In the genomic region with DNA sequence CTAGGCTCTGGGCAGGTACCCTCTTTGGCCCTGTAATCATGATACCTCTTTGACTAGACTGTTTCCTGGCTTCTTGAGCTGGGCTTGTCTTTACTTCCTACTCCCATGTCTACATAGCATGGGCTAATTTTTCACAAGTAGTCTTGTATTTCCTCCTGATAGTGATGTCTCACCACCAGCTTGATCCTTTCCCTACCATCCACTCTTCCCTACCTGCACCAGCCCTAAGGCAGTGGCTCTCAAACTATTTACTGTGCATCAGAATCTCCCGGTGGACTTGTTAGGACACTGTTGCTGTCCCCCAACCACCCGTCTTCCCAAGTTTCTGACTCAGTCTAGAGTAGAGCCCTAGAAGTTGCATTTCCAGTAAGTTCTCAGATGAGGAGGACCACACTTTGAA, we compare ENCODE assay signal across 1 cellular context.
TF ChIP-seq lines count a peak whose summit lies in the region.

No MANE protein-coding gene starts in this region.

TF ChIP-seq in A549, 52 proteins besides CTCF, POLR2A, EP300 and RAD21 (continued from another document):
- TF ChIP-seq BCL3 (IDR thresholded peaks at IDR 0.05) = no peak
- TF ChIP-seq, protein P1, sequence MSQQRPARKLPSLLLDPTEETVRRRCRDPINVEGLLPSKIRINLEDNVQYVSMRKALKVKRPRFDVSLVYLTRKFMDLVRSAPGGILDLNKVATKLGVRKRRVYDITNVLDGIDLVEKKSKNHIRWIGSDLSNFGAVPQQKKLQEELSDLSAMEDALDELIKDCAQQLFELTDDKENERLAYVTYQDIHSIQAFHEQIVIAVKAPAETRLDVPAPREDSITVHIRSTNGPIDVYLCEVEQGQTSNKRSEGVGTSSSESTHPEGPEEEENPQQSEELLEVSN (IDR thresholded peaks at IDR 0.05; ENCODE audit: borderline replicate concordance, low read depth) = no peak
- no peak for TF ChIP-seq FOSL2 (IDR thresholded peaks at IDR 0.05)
- no peak for TF ChIP-seq FOSL2 (CRISPR knock-in tag; IDR thresholded peaks at IDR 0.05)
- TF ChIP-seq KDM5A (IDR thresholded peaks at IDR 0.05) = no peak
- TF ChIP-seq ZNF302 (CRISPR knock-in tag; IDR thresholded peaks at IDR 0.05) = no peak
- TF ChIP-seq NR3C1 (IDR thresholded peaks at IDR 0.05) = no peak
- no peak for TF ChIP-seq HEYL (CRISPR knock-in tag; IDR thresholded peaks at IDR 0.05)
- no peak for TF ChIP-seq CBX2 (IDR thresholded peaks at IDR 0.05; ENCODE audit: borderline replicate concordance, low read depth)
- TF ChIP-seq NFE2L2 (conservative IDR thresholded peaks at IDR 0.05; ENCODE audit: low read length) = no peak
- no peak for TF ChIP-seq HDAC2 (IDR thresholded peaks at IDR 0.05)
- no peak for TF ChIP-seq CHD2 (IDR thresholded peaks at IDR 0.05; ENCODE audit: low read length, partially characterized antibody)
- TF ChIP-seq FOSB (CRISPR knock-in tag; IDR thresholded peaks at IDR 0.05) = no peak
- TF ChIP-seq POLR2AphosphoS2 (conservative IDR thresholded peaks at IDR 0.05; ENCODE audit: low read length) = no peak
TF ChIP-seq in A549: peak in this region for 0.
